In the genomic region with DNA sequence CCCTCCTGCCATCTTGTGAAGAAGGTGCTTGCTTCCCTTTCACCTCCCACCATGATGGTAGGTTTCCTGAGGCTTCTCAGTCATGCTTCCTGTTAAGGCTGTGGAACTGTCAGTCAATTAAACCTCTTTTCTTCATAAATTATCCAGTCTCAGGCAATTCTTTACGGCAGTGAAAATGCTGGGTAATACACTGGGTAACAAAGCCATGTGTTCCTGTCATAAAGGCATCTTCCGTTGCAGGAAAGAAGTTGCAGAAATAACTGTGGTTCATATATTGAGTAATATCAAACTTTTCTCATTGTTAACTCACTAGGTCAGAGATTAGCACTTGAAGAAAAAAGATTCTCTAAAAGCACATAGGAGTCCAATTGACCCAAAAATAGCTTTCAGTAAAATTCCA, we compare ENCODE assay signal across 16 cellular contexts.
"Had no signal": no experiment of that assay in that cellular context is flagged by ENCODE, and none has a peak within 500 bp of the region (broad histone marks: within the 10 kb centered on the region; RNA-seq: fewer than 3 reads in every experiment).

No MANE protein-coding gene starts in this region.

- H3K4me3 ChIP-seq: esophagus muscularis mucosa, gastroesophageal sphincter, lower lobe of right lung, sigmoid colon, suprapubic skin, thyroid gland, uterus had no signal

- DNase-seq: effector memory CD8-positive, alpha-beta T cell; foreskin fibroblast; glutamatergic neuron; islet precursor cell; lower lobe of right lung; natural killer cell; posterior cingulate gyrus; sigmoid colon; small intestine; stimulated activated CD4-positive, alpha-beta T cell treated with anti-CD3 and anti-CD28 coated beads, Interleukin-2, amount 100 ng/mL, for 48 hours; stimulated activated naive CD4-positive, alpha-beta T cell treated with Interleukin-2 at 50 U/mL for 16 hours; thyroid gland; uterus had no signal
